Comparison of ENCODE assay signal across 28 cellular contexts in the genomic region with DNA sequence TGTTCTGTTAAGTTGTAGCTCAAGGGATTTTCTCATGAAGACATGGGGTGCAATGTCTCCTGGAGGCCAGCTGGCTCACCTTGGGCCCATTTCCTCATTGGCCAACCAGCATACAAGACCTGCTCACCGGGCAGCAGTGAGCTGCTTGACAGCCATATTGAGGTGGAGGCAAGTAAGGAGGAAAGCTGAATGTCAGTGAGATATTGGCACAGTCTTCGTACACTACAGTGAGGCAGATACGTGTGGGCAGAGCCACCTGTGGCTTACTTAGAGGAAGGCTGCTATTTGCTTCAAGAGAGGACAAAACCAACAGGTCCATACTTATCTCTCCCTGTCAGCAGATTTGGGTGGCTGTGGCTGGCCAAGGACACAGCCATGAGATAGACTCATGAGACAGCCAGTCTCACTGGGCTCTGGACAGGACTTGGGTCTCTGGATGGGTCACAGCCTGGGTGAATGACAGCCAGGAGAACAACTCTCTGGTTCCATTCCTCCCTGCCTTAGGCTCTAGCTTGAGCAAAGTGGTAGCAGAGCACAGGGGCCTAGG. TPM values are rescaled to one million over a fixed set of nuclear protein-coding genes. Genes with fewer than 3 reads are reported as not detected.
"Had no signal": no experiment of that assay in that cellular context is flagged by ENCODE, and none has a peak within 500 bp of the region (broad histone marks: within the 10 kb centered on the region; RNA-seq: fewer than 3 reads in every experiment).

No MANE protein-coding gene starts in this region.

- DNase-seq: activated CD4-positive, alpha-beta T cell treated with anti-CD3 and anti-CD28 coated beads, Interleukin-2, amount 10 ng/mL, durations not matched to agents 7 days and 5 days; activated CD8-positive, alpha-beta memory T cell treated with anti-CD3 and anti-CD28 coated beads, Interleukin-2, amount 10 ng/mL, durations not matched to agents 7 days and 5 days; activated CD8-positive, alpha-beta T cell treated with anti-CD3 and anti-CD28 coated beads for 36 hours; activated T-cell treated with anti-CD3 and anti-CD28 coated beads for 4 hours; adrenal gland; brain microvascular endothelial cell; caudate nucleus; dermis blood vessel endothelial cell; effector CD8-positive, alpha-beta T cell; erythroblast; foreskin melanocyte; kidney glomerular epithelial cell; left lung; naive thymus-derived CD4-positive, alpha-beta T cell; posterior cingulate gyrus; small intestine; stimulated activated CD4-positive, alpha-beta T cell treated with anti-CD3 and anti-CD28 coated beads, Interleukin-2, amount 100 ng/mL, for 24 hours; stimulated activated naive CD4-positive, alpha-beta T cell; upper lobe of right lung had no signal

- H3K9me3 ChIP-seq: adrenal gland, ascending aorta, left lung, upper lobe of right lung had no signal

- H3K4me1 ChIP-seq: adrenal gland had no signal

- H3K27me3 Mint-ChIP-seq: activated CD4-positive, alpha-beta T cell treated with anti-CD3 and anti-CD28 coated beads, Interleukin-2, amount 10 ng/mL, durations not matched to agents 7 days and 5 days; activated CD8-positive, alpha-beta memory T cell treated with anti-CD3 and anti-CD28 coated beads, Interleukin-2, amount 10 ng/mL, durations not matched to agents 7 days and 5 days; activated CD8-positive, alpha-beta T cell treated with anti-CD3 and anti-CD28 coated beads for 36 hours; activated naive CD8-positive, alpha-beta T cell; activated T-helper 17 cell treated with anti-CD3 and anti-CD28 coated beads, Interleukin-2, amount 50 U/mL, for 72 hours; naive thymus-derived CD4-positive, alpha-beta T cell had no signal

- ATAC-seq: activated CD4-positive, CD25-positive, alpha-beta regulatory T cell treated with anti-CD3 and anti-CD28 coated beads, Interleukin-2, amount 50 U/mL, for 24 hours; activated CD8-positive, alpha-beta memory T cell treated with anti-CD3 and anti-CD28 coated beads, Interleukin-2, amount 10 ng/mL, durations not matched to agents 7 days and 5 days; activated CD8-positive, alpha-beta T cell treated with anti-CD3 and anti-CD28 coated beads for 36 hours; activated T-helper 17 cell treated with anti-CD3 and anti-CD28 coated beads, Interleukin-2, amount 50 U/mL, for 72 hours; left lung; naive thymus-derived CD4-positive, alpha-beta T cell; sciatic nerve; upper lobe of right lung had no signal

- H3K4me3 Mint-ChIP-seq: activated CD4-positive, alpha-beta T cell treated with anti-CD3 and anti-CD28 coated beads, Interleukin-2, amount 10 ng/mL, durations not matched to agents 7 days and 5 days; activated CD8-positive, alpha-beta memory T cell treated with anti-CD3 and anti-CD28 coated beads, Interleukin-2, amount 10 ng/mL, durations not matched to agents 7 days and 5 days; activated CD8-positive, alpha-beta T cell treated with anti-CD3 and anti-CD28 coated beads for 36 hours; activated naive CD8-positive, alpha-beta T cell; activated T-helper 17 cell treated with anti-CD3 and anti-CD28 coated beads, Interleukin-2, amount 50 U/mL, for 72 hours; neural progenitor cell; T-helper 1 cell treated with Interleukin-12 subunit alpha and Interleukin-12 subunit beta and Interleukin-4 antibody, amounts not matched to agents 30 μg/mL and 1 μg/mL, for 36 hours had no signal

- H3K27ac Mint-ChIP-seq: activated CD8-positive, alpha-beta memory T cell treated with anti-CD3 and anti-CD28 coated beads, Interleukin-2, amount 10 ng/mL, durations not matched to agents 7 days and 5 days; activated CD8-positive, alpha-beta T cell treated with anti-CD3 and anti-CD28 coated beads for 36 hours; activated naive CD8-positive, alpha-beta T cell; activated T-helper 17 cell treated with anti-CD3 and anti-CD28 coated beads, Interleukin-2, amount 50 U/mL, for 72 hours; neural progenitor cell; T-helper 1 cell treated with Interleukin-12 subunit alpha and Interleukin-12 subunit beta and Interleukin-4 antibody, amounts not matched to agents 30 μg/mL and 1 μg/mL, for 36 hours had no signal

- H3K27me3 ChIP-seq: adrenal gland, ascending aorta, brain microvascular endothelial cell, hepatocyte, left lung, neural progenitor cell, upper lobe of right lung had no signal

- H3K4me3 ChIP-seq: adrenal gland, ascending aorta, hepatocyte, left lung, lung, neural progenitor cell, upper lobe of right lung had no signal

- H3K27ac ChIP-seq: adrenal gland, ascending aorta, brain microvascular endothelial cell, hepatocyte, left lung, neural progenitor cell, upper lobe of right lung had no signal

- H3K36me3 ChIP-seq: adrenal gland, ascending aorta, brain microvascular endothelial cell, left lung, neural progenitor cell, upper lobe of right lung had no signal

- H3K9me3 Mint-ChIP-seq: activated T-helper 17 cell treated with anti-CD3 and anti-CD28 coated beads, Interleukin-2, amount 50 U/mL, for 72 hours had no signal

RNA-seq across cellular contexts. Expression of a gene that starts 55.4 kb away (rescaled TPM):
- polyA plus RNA-seq: adrenal gland; hepatocyte; naive thymus-derived CD4-positive, alpha-beta T cell; small intestine had no signal
